24 cellular contexts compared by ENCODE assay signal in the genomic region with DNA sequence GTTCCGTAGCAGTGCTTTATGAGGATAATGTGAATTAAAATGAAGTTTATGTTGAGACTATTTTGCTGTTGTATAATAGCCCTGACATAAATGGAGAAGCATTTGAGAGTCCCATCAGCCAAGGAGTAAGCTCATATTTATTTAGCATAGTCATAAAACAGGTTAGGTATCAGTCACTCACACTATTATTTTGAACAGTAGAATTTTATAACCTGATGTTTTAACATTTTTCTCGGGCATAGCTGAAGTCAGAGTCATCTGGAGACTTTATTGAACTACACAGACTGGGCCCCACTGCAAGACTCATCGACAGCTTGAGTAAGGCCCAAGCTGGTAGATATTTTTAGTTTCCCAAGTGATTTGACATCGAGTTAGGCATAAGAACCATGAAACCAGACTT.
DNase-seq lines count a peak whose midpoint lies in the region; ATAC-seq and TF ChIP-seq lines count a peak whose summit lies in the region.
"Had no signal": no experiment of that assay in that cellular context is flagged by ENCODE, and none has a peak within 500 bp of the region (broad histone marks: within the 10 kb centered on the region; RNA-seq: fewer than 3 reads in every experiment).

No MANE protein-coding gene starts in this region.

- no peak for ATAC-seq in omental fat pad (ENCODE audit: low FRiP score)
- ATAC-seq: activated naive CD4-positive, alpha-beta T cell treated with anti-CD3 and anti-CD28 coated beads, Interleukin-2, amount 50 U/mL, for 72 hours; GM23338; naive thymus-derived CD4-positive, alpha-beta T cell had no signal

- DNase-seq in AG09309 (ENCODE audit: low read depth) (peak; percentile 54), HCEC 1CT (peak; percentile 49), adipocyte (ENCODE audit: low read depth) (peak; percentile 15), mesendoderm (no peak), pons (ENCODE audit: low spot score) (no peak), omental fat pad (ENCODE audit: low spot score) (no peak), kidney glomerular epithelial cell (lab: John Stamatoyannopoulos, UW) (no peak), SW480 (ENCODE audit: low spot score) (no peak)
- DNase-seq: activated CD4-positive, alpha-beta T cell treated with anti-CD3 and anti-CD28 coated beads for 1 hour; activated T-cell treated with anti-CD3 and anti-CD28 coated beads for 4 hours; anterior cingulate cortex; central memory CD4-positive, alpha-beta T cell; islet precursor cell; midbrain; naive thymus-derived CD4-positive, alpha-beta T cell; NCI-H1092 treated with DMSO at 0.1 percent for 48 hours; NCI-H1930; NCI-H748 treated with DMSO at 0.1 percent for 48 hours; stimulated activated CD4-positive, alpha-beta T cell treated with anti-CD3 and anti-CD28 coated beads, Interleukin-2, amount 100 ng/mL, for 24 hours; stomach; tibial artery had no signal

- H2BK15ac ChIP-seq in mesendoderm (replicated peaks; ENCODE audit: low read depth): no peak overlapping the region

- H3K18ac ChIP-seq in mesendoderm (ENCODE audit: low read length): no peak overlapping the region

- H3K4ac ChIP-seq in mesendoderm (ENCODE audit: low read depth, low read length): no peak overlapping the region

- no peaks in the 10 kb centered on the region for H3K79me1 ChIP-seq in mesendoderm (ENCODE audit: low read length)

- peaks cover 3% of the 10 kb centered on the region for H3K9me3 ChIP-seq in adipocyte (ENCODE audit: control insufficient read depth, low read length)
- H3K9me3 ChIP-seq: tibial artery had no signal

- no peak overlapping the region for H3K4me2 ChIP-seq in mesendoderm (ENCODE audit: low read length)
- H3K4me2 ChIP-seq: GM23338, smooth muscle cell had no signal

- H3K27me3 ChIP-seq in adipocyte (replicated peaks; ENCODE audit: control insufficient read depth, insufficient read depth, low read length) (no peaks in the 10 kb centered on the region), mesendoderm (ENCODE audit: insufficient read depth, low read length, poor library complexity) (no peaks in the 10 kb centered on the region)
- H3K27me3 ChIP-seq: stomach, tibial artery had no signal

- H3K36me3 ChIP-seq in adipocyte (ENCODE audit: control insufficient read depth, insufficient read depth, low read length, severe bottlenecking) (no peaks in the 10 kb centered on the region), mesendoderm (ENCODE audit: control insufficient read depth, insufficient read depth, low read length) (no peaks in the 10 kb centered on the region)
- H3K36me3 ChIP-seq: stomach, tibial artery had no signal

- H2BK5ac ChIP-seq in mesendoderm (ENCODE audit: low read length): no peak overlapping the region

- no peak overlapping the region for H4K5ac ChIP-seq in mesendoderm (ENCODE audit: low read length)

- TF ChIP-seq CTCF in AG09309 (IDR thresholded peaks at IDR 0.05; ENCODE audit: control insufficient read depth, insufficient read depth, low read depth, low read length, missing control alignments) (no peak), omental fat pad (IDR thresholded peaks at IDR 0.05) (no peak)

- H2AK5ac ChIP-seq in mesendoderm (ENCODE audit: low read length): no peak overlapping the region

- H3K23ac ChIP-seq in mesendoderm (ENCODE audit: low read length): no peak overlapping the region

- H3K27ac ChIP-seq in mesendoderm (ENCODE audit: low read depth, low read length): no peak overlapping the region
- H3K27ac ChIP-seq: stomach, tibial artery had no signal

- no peak overlapping the region for H3K9ac ChIP-seq in adipocyte (ENCODE audit: low read length)
- no peak overlapping the region for H3K9ac ChIP-seq in mesendoderm (ENCODE audit: low read length)

- no peaks in the 10 kb centered on the region for H3K79me2 ChIP-seq in mesendoderm (ENCODE audit: control insufficient read depth, insufficient read depth, low read length)

- H4K8ac ChIP-seq in mesendoderm (ENCODE audit: low read depth, low read length): no peak overlapping the region

- WGBS in mesendoderm (ENCODE audit: extremely low coverage, insufficient coverage, low lambda C conversion rate): no CpG with 5 or more reads among the region's 4 CpGs

- H3K4me3 ChIP-seq in AG09309 (ENCODE audit: control insufficient read depth, low read depth, low read length) (no peak overlapping the region), adipocyte (ENCODE audit: low read length) (no peak overlapping the region), mesendoderm (ENCODE audit: low read length) (no peak overlapping the region)
- H3K4me3 ChIP-seq: GM23338, smooth muscle cell, stomach, tibial artery had no signal

- H3K56ac ChIP-seq in mesendoderm (ENCODE audit: low read length): no peak overlapping the region

- peaks cover 3% of the 10 kb centered on the region for H3K4me1 ChIP-seq in adipocyte (ENCODE audit: control insufficient read depth, insufficient read depth, low read length)
- H3K4me1 ChIP-seq in mesendoderm (ENCODE audit: control insufficient read depth, low read depth, low read length): no peaks in the 10 kb centered on the region
- H3K4me1 ChIP-seq: stomach, tibial artery had no signal

- H2BK120ac ChIP-seq in mesendoderm (ENCODE audit: low read depth, low read length): peak overlapping the region; percentile 28

Comparison
In these comparisons a context has a peak if more than half of its experiments do, and no peak if none do; other contexts are left out.
1. DNase-seq: peak in AG09309 (single experiment), HCEC 1CT (single experiment) and adipocyte (single experiment); none in mesendoderm (single experiment), pons (single experiment), omental fat pad (single experiment), kidney glomerular epithelial cell (single experiment) and SW480 (single experiment).